18 cellular contexts compared by ENCODE assay signal in genomic region chr11:97934572-97935208, GRCh38.
DNase-seq lines count a peak whose midpoint lies in the region; ATAC-seq, FAIRE-seq and TF ChIP-seq lines count a peak whose summit lies in the region.
"Had no signal": no experiment of that assay in that cellular context is flagged by ENCODE, and none has a peak within 500 bp of the region (broad histone marks: within the 10 kb centered on the region; RNA-seq: fewer than 3 reads in every experiment).

No MANE protein-coding gene starts in this region.

- TF ChIP-seq POLR2A in K562 (conservative IDR thresholded peaks at IDR 0.05): no peak

- no peak for TF ChIP-seq RAD21 in K562 (CRISPR knock-in tag; conservative IDR thresholded peaks at IDR 0.05 in 1 of 2, IDR thresholded peaks at IDR 0.05 in 1 of 2)

- no peak overlapping the region for H3K4me2 ChIP-seq in MM.1S (ENCODE audit: low read depth, low read length)
- H3K4me2 ChIP-seq in K562 (ENCODE audit: insufficient read depth, low read length): peak overlapping the region; percentile 21
- no peak overlapping the region for H3K4me2 ChIP-seq in smooth muscle cell
- H3K4me2 ChIP-seq: BLaER1, GM23338 had no signal

- H3K9me3 ChIP-seq in MM.1S (replicated peaks; ENCODE audit: insufficient read depth, low read length) (no peaks in the 10 kb centered on the region), K562 (replicated peaks; ENCODE audit: control insufficient read depth, insufficient read depth, low read depth, low read length) (no peaks in the 10 kb centered on the region), smooth muscle cell (replicated peaks; ENCODE audit: low read depth) (no peaks in the 10 kb centered on the region)
- H3K9me3 ChIP-seq: BLaER1, Caco-2, HAP-1 had no signal

- POLR2A ChIA-PET in K562 (lab: Yijun Ruan, JAX): no interaction called here

- intact Hi-C loops in K562 (cut with micrococcal nuclease): no loop called here

- 24% methylated on average over 5 of the region's 5 CpGs for WGBS in K562 (ENCODE audit: insufficient coverage, low coverage, missing lambda C conversion rate)
- WGBS in smooth muscle cell (ENCODE audit: low lambda C conversion rate): 88% methylated on average over 5 of the region's 5 CpGs

- no peak overlapping the region for H3K27ac ChIP-seq in MM.1S (ENCODE audit: low read length)
- H3K27ac ChIP-seq in K562 (ENCODE audit: extremely low read depth, low read depth, low read length): peak overlapping the region; percentile 31; the same call in 2 of the 3 replicates
- H3K27ac ChIP-seq in smooth muscle cell (ENCODE audit: low read depth): no peak overlapping the region
- H3K27ac ChIP-seq: BLaER1, C4-2B had no signal

- no peaks in the 10 kb centered on the region for H3K4me1 Mint-ChIP-seq in osteocyte (ENCODE audit: unreplicated experiment)
- no peaks in the 10 kb centered on the region for H3K4me1 Mint-ChIP-seq in chondrocyte (ENCODE audit: low read depth)
- H3K4me1 Mint-ChIP-seq: B cell; CD4-positive, CD25-positive, alpha-beta regulatory T cell had no signal

- no peak for TF ChIP-seq EP300 in K562 (IDR thresholded peaks at IDR 0.05; ENCODE audit: low read length)

- H3K27ac Mint-ChIP-seq in osteocyte (ENCODE audit: unreplicated experiment) (no peak overlapping the region), chondrocyte (ENCODE audit: unreplicated experiment) (no peak overlapping the region)
- H3K27ac Mint-ChIP-seq: B cell; CD4-positive, CD25-positive, alpha-beta regulatory T cell; CD8-positive, alpha-beta T cell; GM23338 had no signal

- no peaks in the 10 kb centered on the region for H3K36me3 Mint-ChIP-seq in osteocyte (ENCODE audit: unreplicated experiment)
- H3K36me3 Mint-ChIP-seq in chondrocyte (ENCODE audit: low read depth): no peaks in the 10 kb centered on the region
- H3K36me3 Mint-ChIP-seq: CD4-positive, CD25-positive, alpha-beta regulatory T cell; CD8-positive, alpha-beta T cell had no signal

- no peaks in the 10 kb centered on the region for H3K9me2 ChIP-seq in MM.1S (replicated peaks; ENCODE audit: insufficient read depth, low read length)

- no peak for TF ChIP-seq CTCF in MM.1S (IDR thresholded peaks at IDR 0.05; ENCODE audit: low read length)
- no peak for TF ChIP-seq CTCF in K562 (IDR thresholded peaks at IDR 0.05 in 2 of 3, conservative IDR thresholded peaks at IDR 0.05 in 1 of 3; ENCODE audit: insufficient read depth in 2 of 3, low read depth in 1 of 3, low read length in 3 of 3)
- TF ChIP-seq CTCF in smooth muscle cell (IDR thresholded peaks at IDR 0.05; ENCODE audit: borderline replicate concordance, insufficient read depth, poor library complexity, severe bottlenecking): no peak
- TF ChIP-seq CTCF in osteocyte (IDR thresholded peaks at IDR 0.05): no peak
- TF ChIP-seq CTCF in chondrocyte (IDR thresholded peaks at IDR 0.05): no peak

- no peak overlapping the region for H3K9ac ChIP-seq in MM.1S (ENCODE audit: low read length)
- H3K9ac ChIP-seq in K562 (ENCODE audit: insufficient read depth in 1 of 2, low read depth in 2 of 2, low read length in 2 of 2): peak overlapping the region in 1 of 2 experiments; percentile 13; a peak in 1 of 4 replicates
- H3K9ac ChIP-seq in smooth muscle cell (ENCODE audit: low read depth): no peak overlapping the region
- H3K9ac ChIP-seq: BLaER1 had no signal

- H3K27me3 ChIP-seq in MM.1S (replicated peaks; ENCODE audit: insufficient read depth, low read length) (no peaks in the 10 kb centered on the region), K562 (ENCODE audit: control insufficient read depth in 2 of 2, insufficient read depth in 2 of 2, low read length in 2 of 2) (no peaks in the 10 kb centered on the region), smooth muscle cell (ENCODE audit: low read depth) (no peaks in the 10 kb centered on the region), H7 (ENCODE audit: control insufficient read depth, insufficient read depth, low read length) (no peaks in the 10 kb centered on the region)
- H3K27me3 ChIP-seq: BLaER1 had no signal

- BruUV-seq in K562 (replicated peaks; lab: Mats Ljungman, UMichigan): no TSS peak

- FAIRE-seq in K562 (lab: Jason Lieb, UNC): no peak
- FAIRE-seq: G401.6, GM12892 had no signal

- in situ Hi-C loops in K562 (cut with MboI): no loop called here

- CTCF ChIA-PET in K562 (lab: Yijun Ruan, JAX; ENCODE audit: low intra/inter-chr PET ratio): no interaction called here

- no peak for DNase-seq in MM.1S
- peak in 1 of 4 experiments; percentile 11 for DNase-seq in K562 (ENCODE audit: extremely low read depth in 1 of 4, low spot score in 3 of 4)
- DNase-seq in smooth muscle cell (lab: John Stamatoyannopoulos, UW; ENCODE audit: unreplicated experiment): no peak
- no peak for DNase-seq in osteocyte (ENCODE audit: extremely low spot score, unreplicated experiment)
- no peak for DNase-seq in H7
- DNase-seq in chondrocyte (ENCODE audit: low spot score): no peak
- DNase-seq: Caco-2; CD4-positive, CD25-positive, alpha-beta regulatory T cell; CD8-positive, alpha-beta T cell; DMS153; DND-41 had no signal

- H3K79me2 ChIP-seq in MM.1S (ENCODE audit: low read length) (no peaks in the 10 kb centered on the region), K562 (ENCODE audit: control insufficient read depth, insufficient read depth, low read length) (no peaks in the 10 kb centered on the region), smooth muscle cell (ENCODE audit: low read depth) (no peaks in the 10 kb centered on the region)

- H2AFZ ChIP-seq in MM.1S (ENCODE audit: low read length) (peak overlapping the region; percentile 43; the same call in 1 of the 2 replicates), K562 (ENCODE audit: low read depth, low read length) (peak overlapping the region; percentile 85), smooth muscle cell (ENCODE audit: low read depth) (peak overlapping the region; percentile 28)
- H2AFZ ChIP-seq: GM23338 had no signal

- H3K27me3 Mint-ChIP-seq in osteocyte (ENCODE audit: unreplicated experiment) (peaks cover 30% of the 10 kb centered on the region), chondrocyte (ENCODE audit: low read depth) (peaks cover 27% of the 10 kb centered on the region)
- H3K27me3 Mint-ChIP-seq: B cell; CD4-positive, CD25-positive, alpha-beta regulatory T cell had no signal

- no peaks in the 10 kb centered on the region for H3K9me1 ChIP-seq in K562 (ENCODE audit: control insufficient read depth, insufficient read depth, low read length)

- H3K4me3 ChIP-seq in MM.1S (ENCODE audit: low read length) (no peak overlapping the region), K562 (no peak overlapping the region), smooth muscle cell (no peak overlapping the region), H7 (ENCODE audit: insufficient read depth, low read depth, low read length) (no peak overlapping the region)
- H3K4me3 ChIP-seq: BLaER1, GM23338, HAP-1 had no signal

- no peaks in the 10 kb centered on the region for H4K20me1 ChIP-seq in MM.1S (ENCODE audit: insufficient read depth, low read length)
- H4K20me1 ChIP-seq in K562 (replicated peaks; ENCODE audit: control insufficient read depth, insufficient read depth, low read length): no peaks in the 10 kb centered on the region
- no peaks in the 10 kb centered on the region for H4K20me1 ChIP-seq in smooth muscle cell (ENCODE audit: low read depth)
- H4K20me1 ChIP-seq: BLaER1 had no signal

- no peaks in the 10 kb centered on the region for H3K4me1 ChIP-seq in MM.1S (ENCODE audit: low read length)
- H3K4me1 ChIP-seq in K562 (replicated peaks in 1 of 2; ENCODE audit: control insufficient read depth in 2 of 2, insufficient read depth in 2 of 2, low read length in 2 of 2): no peaks in the 10 kb centered on the region; a peak in 1 of 5 replicates
- H3K4me1 ChIP-seq in smooth muscle cell (ENCODE audit: low read depth): no peaks in the 10 kb centered on the region
- H3K4me1 ChIP-seq: BLaER1, Caco-2, HAP-1 had no signal

- H3K36me3 ChIP-seq in MM.1S (replicated peaks; ENCODE audit: insufficient read depth, low read length): no peaks in the 10 kb centered on the region
- no peaks in the 10 kb centered on the region for H3K36me3 ChIP-seq in K562 (ENCODE audit: control insufficient read depth, insufficient read depth, low read length)
- H3K36me3 ChIP-seq in smooth muscle cell (ENCODE audit: low read depth): no peaks in the 10 kb centered on the region
- H3K36me3 ChIP-seq in H7 (replicated peaks; ENCODE audit: control insufficient read depth, insufficient read depth, low read length): no peaks in the 10 kb centered on the region
- H3K36me3 ChIP-seq: BLaER1, HAP-1 had no signal

- ATAC-seq in K562: peak; percentile 82
- ATAC-seq: CD8-positive, alpha-beta T cell; GM23338 had no signal

- H3K9me3 Mint-ChIP-seq in osteocyte (ENCODE audit: unreplicated experiment) (no peaks in the 10 kb centered on the region), chondrocyte (ENCODE audit: low read depth) (no peaks in the 10 kb centered on the region)
- H3K9me3 Mint-ChIP-seq: GM23338 had no signal

- H3K4me3 Mint-ChIP-seq in osteocyte (ENCODE audit: unreplicated experiment) (no peak overlapping the region), chondrocyte (ENCODE audit: unreplicated experiment) (no peak overlapping the region)
- H3K4me3 Mint-ChIP-seq: B cell; CD4-positive, CD25-positive, alpha-beta regulatory T cell; CD8-positive, alpha-beta T cell; GM23338 had no signal

- H3F3A ChIP-seq in MM.1S (ENCODE audit: insufficient read depth, low read length): no peaks in the 10 kb centered on the region
- no peaks in the 10 kb centered on the region for H3F3A ChIP-seq in smooth muscle cell (ENCODE audit: low read depth)

TF ChIP-seq in K562, 482 proteins besides CTCF, POLR2A, EP300 and RAD21:
- TF ChIP-seq ZBTB1 (CRISPR knock-in tag; IDR thresholded peaks at IDR 0.05; ENCODE audit: borderline replicate concordance, low read depth) (no peak), MEIS2 (IDR thresholded peaks at IDR 0.05; ENCODE audit: partially characterized antibody) (peak; percentile 10)

Comparison
In these comparisons a context has a peak if more than half of its experiments do, and no peak if none do; other contexts are left out.
1. H2AFZ ChIP-seq: peak in every context shown above with its lines; median percentile 85 in K562; 43 in MM.1S; 28 in smooth muscle cell.